In the genomic region with DNA sequence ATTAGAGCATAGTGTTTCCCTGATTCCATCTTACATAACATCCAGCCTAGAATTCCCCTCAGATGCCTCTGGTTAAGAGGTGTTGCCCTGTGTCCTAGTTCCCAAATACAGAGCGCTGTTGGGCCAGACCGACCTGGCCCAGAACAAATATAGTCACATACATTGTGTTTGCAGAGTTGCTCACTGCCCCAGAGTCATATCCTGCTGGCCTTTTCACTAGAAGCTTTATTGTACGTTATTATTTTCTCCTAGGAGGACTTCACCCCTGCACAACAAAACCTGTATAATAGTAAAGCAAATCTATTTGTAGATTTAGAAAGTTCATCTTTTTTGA, we compare ENCODE assay signal across 27 cellular contexts.
"Had no signal": no experiment of that assay in that cellular context is flagged by ENCODE, and none has a peak within 500 bp of the region (broad histone marks: within the 10 kb centered on the region; RNA-seq: fewer than 3 reads in every experiment).

No MANE protein-coding gene starts in this region.

- H3K9me3 ChIP-seq: breast epithelium had no signal

- H3K4me3 Mint-ChIP-seq: activated CD4-positive, alpha-beta memory T cell treated with anti-CD3 and anti-CD28 coated beads, Interleukin-2, amount 10 ng/mL, durations not matched to agents 7 days and 5 days; activated CD4-positive, alpha-beta T cell treated with anti-CD3 and anti-CD28 coated beads, Interleukin-2, amount 10 ng/mL, durations not matched to agents 7 days and 5 days; activated naive CD4-positive, alpha-beta T cell treated with anti-CD3 and anti-CD28 coated beads for 36 hours; activated naive CD8-positive, alpha-beta T cell; activated T-helper 17 cell treated with anti-CD3 and anti-CD28 coated beads, Interleukin-2, amount 50 U/mL, for 72 hours; T-cell had no signal

- ATAC-seq: T-cell had no signal

- H3K27ac Mint-ChIP-seq: activated CD4-positive, alpha-beta memory T cell treated with anti-CD3 and anti-CD28 coated beads, Interleukin-2, amount 10 ng/mL, durations not matched to agents 7 days and 5 days; activated CD4-positive, alpha-beta T cell treated with anti-CD3 and anti-CD28 coated beads, Interleukin-2, amount 10 ng/mL, durations not matched to agents 7 days and 5 days; activated naive CD4-positive, alpha-beta T cell treated with anti-CD3 and anti-CD28 coated beads for 36 hours; activated naive CD8-positive, alpha-beta T cell; activated T-helper 17 cell treated with anti-CD3 and anti-CD28 coated beads, Interleukin-2, amount 50 U/mL, for 72 hours; T-cell had no signal

- H3K4me3 ChIP-seq: breast epithelium, SK-N-MC had no signal

- H3K27me3 ChIP-seq: breast epithelium had no signal

- H3K4me1 ChIP-seq: breast epithelium had no signal

- DNase-seq: activated CD4-positive, alpha-beta memory T cell treated with anti-CD3 and anti-CD28 coated beads, Interleukin-2, amount 10 ng/mL, durations not matched to agents 7 days and 5 days; activated CD4-positive, alpha-beta T cell treated with anti-CD3 and anti-CD28 coated beads, Interleukin-2, amount 10 ng/mL, durations not matched to agents 7 days and 5 days; activated CD4-positive, CD25-positive, alpha-beta regulatory T cell; activated gamma-delta T cell; activated naive CD4-positive, alpha-beta T cell treated with anti-CD3 and anti-CD28 coated beads for 36 hours; activated T-cell treated with anti-CD3 and anti-CD28 coated beads for 4 hours; activated T-cell treated with anti-CD3 and anti-CD28 coated beads, Interleukin-2, amount 50 U/mL, for 48 hours; central memory CD4-positive, alpha-beta T cell; Kasumi-1; NCI-H1105 treated with DMSO at 0.1 percent for 48 hours; NCI-H1436 treated with DMSO at 0.1 percent for 48 hours; NCI-H187; NCI-H2081; NCI-H510A treated with DMSO at 0.1 percent for 48 hours; NCI-H69; NK-92 treated with Interleukin-12 subunit alpha and Interleukin-12 subunit beta, amount 100 ng/mL, for 24 hours; OCI-M1; SHP77 treated with DMSO at 0.1 percent for 48 hours; T-cell; T-helper 2 cell; T1000 had no signal

- H3K36me3 ChIP-seq: breast epithelium had no signal

- H3K27me3 Mint-ChIP-seq: activated CD4-positive, alpha-beta memory T cell treated with anti-CD3 and anti-CD28 coated beads, Interleukin-2, amount 10 ng/mL, durations not matched to agents 7 days and 5 days; activated CD4-positive, alpha-beta T cell treated with anti-CD3 and anti-CD28 coated beads, Interleukin-2, amount 10 ng/mL, durations not matched to agents 7 days and 5 days; activated naive CD8-positive, alpha-beta T cell; activated T-helper 17 cell treated with anti-CD3 and anti-CD28 coated beads, Interleukin-2, amount 50 U/mL, for 72 hours; T-cell had no signal

- H3K27ac ChIP-seq: breast epithelium, SK-N-MC, VCaP had no signal

- H3K4me1 Mint-ChIP-seq: activated CD4-positive, alpha-beta memory T cell treated with anti-CD3 and anti-CD28 coated beads, Interleukin-2, amount 10 ng/mL, durations not matched to agents 7 days and 5 days; activated T-helper 17 cell treated with anti-CD3 and anti-CD28 coated beads, Interleukin-2, amount 50 U/mL, for 72 hours; T-cell had no signal

- H3K9me3 Mint-ChIP-seq: activated T-helper 17 cell treated with anti-CD3 and anti-CD28 coated beads, Interleukin-2, amount 50 U/mL, for 72 hours had no signal

- FAIRE-seq: TTC549 had no signal
